11 cellular contexts compared by ENCODE assay signal in the genomic region with DNA sequence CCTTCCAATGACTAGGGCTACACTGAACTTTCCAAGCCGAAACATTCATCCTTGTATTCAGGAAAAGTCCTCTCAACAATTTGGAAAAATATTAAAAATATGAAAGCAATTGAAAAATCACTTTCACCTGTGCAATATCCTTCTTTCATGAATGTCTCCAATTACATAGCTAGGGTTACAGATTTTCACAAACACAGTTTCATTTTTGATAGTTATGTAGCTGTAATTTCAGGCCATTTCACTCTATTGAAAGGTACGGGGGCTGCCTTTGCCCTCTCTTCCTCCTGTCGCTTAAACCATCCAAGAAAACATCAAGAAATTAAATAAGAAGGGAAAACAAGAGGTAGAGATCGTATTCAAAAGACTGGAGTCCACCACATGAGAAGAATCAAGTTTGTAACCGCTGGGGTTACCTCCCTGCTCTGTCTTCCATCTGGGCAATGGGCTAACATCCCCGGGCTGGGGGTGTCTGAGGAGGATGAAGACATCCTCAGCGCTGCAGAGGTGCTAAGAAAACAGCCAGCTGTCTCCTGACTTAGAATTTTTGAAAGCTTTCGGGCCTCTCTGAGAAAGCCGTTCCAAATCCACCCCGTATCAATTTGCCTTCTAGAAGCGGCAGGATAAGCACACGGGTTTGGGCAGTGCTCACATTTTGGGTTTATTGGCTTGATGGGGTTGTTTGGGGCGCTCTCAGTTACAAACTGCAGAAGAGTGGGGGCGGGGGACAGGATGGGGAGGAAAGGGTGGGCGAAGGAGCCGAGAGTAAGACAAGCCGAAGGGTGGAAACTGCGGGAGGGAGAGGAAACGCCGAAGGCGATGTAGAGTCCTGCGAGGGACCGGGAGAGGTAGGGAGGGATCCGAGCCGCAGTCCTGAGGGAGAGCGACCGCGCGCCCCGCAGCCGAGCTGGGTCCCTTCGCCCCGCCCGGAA. TPM values are rescaled to one million over a fixed set of nuclear protein-coding genes. Genes with fewer than 3 reads are reported as not detected.
DNase-seq lines count a peak whose midpoint lies in the region; ATAC-seq and TF ChIP-seq lines count a peak whose summit lies in the region.
"Had no signal": no experiment of that assay in that cellular context is flagged by ENCODE, and none has a peak within 500 bp of the region (broad histone marks: within the 10 kb centered on the region; RNA-seq: fewer than 3 reads in every experiment).

No MANE protein-coding gene starts in this region.

- no peak for ATAC-seq in GM21390 (IDR thresholded peaks at IDR 0.05; ENCODE audit: unreplicated experiment)

- peak overlapping the region; percentile 73 for H3K27ac ChIP-seq in A673 (ENCODE audit: low read depth, low read length, poor library complexity, severe bottlenecking)
- H3K27ac ChIP-seq in mesodermal cell (ENCODE audit: low read depth, low read length, severe bottlenecking), result no peak overlapping the region
- H3K27ac ChIP-seq in adrenal gland, result no peak overlapping the region
- H3K27ac ChIP-seq: neutrophil, tibial artery had no signal

- H3K4me1 ChIP-seq in A673 (ENCODE audit: insufficient read depth, low read length, poor library complexity, severe bottlenecking) (peaks cover 58% of the 10 kb centered on the region), mesodermal cell (ENCODE audit: control insufficient read depth, insufficient read depth, low read length, poor library complexity, severe bottlenecking) (peaks cover 7% of the 10 kb centered on the region), adrenal gland (replicated peaks in 1 of 2) (peaks cover 10 to 30% of the 10 kb centered on the region in 2 donors)

- no peaks in the 10 kb centered on the region for H3K36me3 ChIP-seq in A673 (ENCODE audit: insufficient read depth, low read length, poor library complexity, severe bottlenecking)
- H3K36me3 ChIP-seq in mesodermal cell (ENCODE audit: control insufficient read depth, insufficient read depth, low read length), result no peaks in the 10 kb centered on the region
- H3K36me3 ChIP-seq in adrenal gland (replicated peaks in 1 of 2), result no peaks in the 10 kb centered on the region
- H3K36me3 ChIP-seq: neutrophil, tibial artery had no signal

- TSS peak; percentile 17 for BruUV-seq in A673 (replicated peaks; lab: Mats Ljungman, UMichigan)

- H3K4me3 Mint-ChIP-seq in brain, result peak overlapping the region in 4 of 5 experiments; percentile 45 to 84 (median 66)

- POLR2A ChIA-PET in A673 (lab: Charles Lee; ENCODE audit: low non-redundant PET) (interaction anchor here (0.6 kb wide), 2 partner anchors 13 to 31 kb away, joined by 3 to 4 read pairs; no protein-coding TSS in a partner anchor), GM10248 (lab: Yijun Ruan, JAX) (no interaction called here)

- peaks cover 0 to 12% (median 3%) of the 10 kb centered on the region in 5 experiments for H3K9me3 Mint-ChIP-seq in brain

- H3K4me1 Mint-ChIP-seq in brain, result peaks cover 37% of the 10 kb centered on the region

- no peak overlapping the region for H3K27ac Mint-ChIP-seq in brain

- TF ChIP-seq CTCF in A673 (conservative IDR thresholded peaks at IDR 0.05; ENCODE audit: low read depth, low read length), result no peak
- no peak for TF ChIP-seq CTCF in brain (conservative IDR thresholded peaks at IDR 0.05)
- TF ChIP-seq CTCF in GM10248 (IDR thresholded peaks at IDR 0.05; ENCODE audit: control extremely low read depth, extremely low read depth, low read depth, missing control alignments), result no peak
- no peak for TF ChIP-seq CTCF in adrenal gland (IDR thresholded peaks at IDR 0.05)

- no peak for TF ChIP-seq POLR2A in adrenal gland (IDR thresholded peaks at IDR 0.05)

- WGBS in mesodermal cell (ENCODE audit: insufficient coverage in 2 of 2), 2 experiments, result 0% methylated on average over 15 to 25 of the region's 34 CpGs
- 7 to 9% (median 8%) methylated on average over 29 to 34 of the region's 34 CpGs for WGBS in adrenal gland, 4 donors

- H3K27me3 ChIP-seq in A673 (replicated peaks; ENCODE audit: insufficient read depth, low read depth, low read length, poor library complexity) (no peaks in the 10 kb centered on the region), adrenal gland (peaks cover 98% of the 10 kb centered on the region)

- CTCF ChIA-PET in A673 (lab: Charles Lee), result no interaction called here
- CTCF ChIA-PET in GM10248 (lab: Yijun Ruan, JAX), result interaction anchor here (1.2 kb wide), 1 partner anchor 12 kb away, joined by 4 read pairs; no protein-coding TSS in a partner anchor

- peak overlapping the region; percentile 55 for H3K4me3 ChIP-seq in A673 (ENCODE audit: low read depth, low read length, poor library complexity, severe bottlenecking)
- peak overlapping the region; percentile 23 for H3K4me3 ChIP-seq in mesodermal cell (ENCODE audit: extremely low read depth, insufficient read depth, low read length, poor library complexity, severe bottlenecking)
- peak overlapping the region in 1 of 4 donors; percentile 33 for H3K4me3 ChIP-seq in adrenal gland

- H3K36me3 Mint-ChIP-seq in brain, result no peaks in the 10 kb centered on the region

- no peaks in the 10 kb centered on the region for H3K9me3 ChIP-seq in A673 (ENCODE audit: low read depth, low read length, poor library complexity, severe bottlenecking)
- no peaks in the 10 kb centered on the region for H3K9me3 ChIP-seq in mesodermal cell (ENCODE audit: control insufficient read depth, low read length)
- no peaks in the 10 kb centered on the region for H3K9me3 ChIP-seq in adrenal gland (replicated peaks in 1 of 3)
- H3K9me3 ChIP-seq: neutrophil, tibial artery had no signal

- peaks cover 90% of the 10 kb centered on the region for H3K27me3 Mint-ChIP-seq in brain

- intact Hi-C loops in A673 (cut with micrococcal nuclease; ENCODE audit: unreplicated experiment) (loop anchor here (2.0 kb wide), 1 partner anchor 24 kb away; a partner anchor contains a TSS), adrenal gland (cut with DNase I) (no loop called here)

- DNase-seq in A673 (ENCODE audit: low spot score), result peak; percentile 52
- peak; percentile 28 for DNase-seq in GM03348 (ENCODE audit: low spot score)
- DNase-seq in GM10248 (ENCODE audit: extremely low spot score), result no peak
- no peak for DNase-seq in activated effector memory CD4-positive, alpha-beta T cell treated with Interleukin-2 at 50 U/mL for 16 hours
- no peak for DNase-seq in adrenal gland
- DNase-seq: stimulated activated CD4-positive, alpha-beta T cell treated with anti-CD3 and anti-CD28 coated beads, Interleukin-4, amount 100 ng/mL, for 24 hours; tibial artery had no signal

RNA-seq across cellular contexts. Expression of a gene that starts 24.3 kb away (rescaled TPM):
- total RNA-seq in A673 (2021), result 65.1 and 74.4 TPM in 2 replicates
- 0.48 TPM for polyA plus RNA-seq in brain (ENCODE audit: insufficient read depth, low read depth, low replicate concordance)
- 1.1 TPM for polyA plus RNA-seq in mesodermal cell (2013, experiment 1 of 2)
- 1.7 TPM for polyA plus RNA-seq in mesodermal cell (2013, experiment 2 of 2)
- total RNA-seq in adrenal gland, result not detected
- not detected for polyA plus RNA-seq in adrenal gland

RNA-seq across cellular contexts. Expression of a gene that starts 34.9 kb away (rescaled TPM):
- 0.43 and 0.44 TPM in 2 replicates for total RNA-seq in A673 (2021)
- not detected for polyA plus RNA-seq in brain (ENCODE audit: insufficient read depth, low read depth, low replicate concordance)
- not detected for polyA plus RNA-seq in mesodermal cell (2013, experiment 1 of 2)
- polyA plus RNA-seq in mesodermal cell (2013, experiment 2 of 2), result not detected
- not detected for total RNA-seq in adrenal gland
- not detected for polyA plus RNA-seq in adrenal gland

Comparison
In these comparisons a context has a peak if more than half of its experiments do, and no peak if none do; other contexts are left out.
1. DNase-seq: peak in A673 (single experiment) and GM03348 (single experiment); none in GM10248 (single experiment), activated effector memory CD4-positive, alpha-beta T cell treated with Interleukin-2 at 50 U/mL for 16 hours (single experiment) and adrenal gland (0 of 7).
2. RNA of a gene that starts 24.3 kb away (total RNA-seq): 65.1 to 74.4 TPM in A673; not detected in adrenal gland; every median in the first group is over 10 times any median in the second.